Comparison of ENCODE assay signal across 1 cellular context in genomic region chr6:7035837-7036249, GRCh38.
TF ChIP-seq lines count a peak whose summit lies in the region.

No MANE protein-coding gene starts in this region.

TF ChIP-seq in K562, 482 proteins besides CTCF, POLR2A, EP300 and RAD21 (continued from another document and continues in another):
- TF ChIP-seq ZNF609 (CRISPR knock-in tag; IDR thresholded peaks at IDR 0.05; ENCODE audit: borderline replicate concordance) = no peak
- TF ChIP-seq CHD2 (IDR thresholded peaks at IDR 0.05; ENCODE audit: low read depth, low read length) = no peak
- TF ChIP-seq ZNF24 (IDR thresholded peaks at IDR 0.05) = no peak
- no peak for TF ChIP-seq FOXA1 (IDR thresholded peaks at IDR 0.05; ENCODE audit: borderline replicate concordance)
- TF ChIP-seq GMEB1 (CRISPR knock-in tag; IDR thresholded peaks at IDR 0.05) = no peak
- TF ChIP-seq ZNF146 (CRISPR knock-in tag; IDR thresholded peaks at IDR 0.05; ENCODE audit: unreplicated experiment) = no peak
- TF ChIP-seq NR0B1 (IDR thresholded peaks at IDR 0.05; ENCODE audit: partially characterized antibody) = no peak
- no peak for TF ChIP-seq ZNF717 (CRISPR knock-in tag; IDR thresholded peaks at IDR 0.05)
- TF ChIP-seq SP2 (IDR thresholded peaks at IDR 0.05; ENCODE audit: extremely low read depth, low read depth, low read length, poor library complexity, severe bottlenecking) = no peak
- no peak for TF ChIP-seq ZNF280A (IDR thresholded peaks at IDR 0.05; ENCODE audit: low read depth, partially characterized antibody)
- TF ChIP-seq SIRT6 (IDR thresholded peaks at IDR 0.05; ENCODE audit: low read depth, low read length) = no peak
- TF ChIP-seq PHTF2 (CRISPR knock-in tag; IDR thresholded peaks at IDR 0.05) = no peak
- no peak for TF ChIP-seq NRF1 (conservative IDR thresholded peaks at IDR 0.05 in 1 of 2, IDR thresholded peaks at IDR 0.05 in 1 of 2)
- peak; percentile 84 for TF ChIP-seq RBM25 (IDR thresholded peaks at IDR 0.05; ENCODE audit: low read depth, low read length, severe bottlenecking)
- TF ChIP-seq BDP1 (IDR thresholded peaks at IDR 0.05; ENCODE audit: insufficient read depth, insufficient read length) = no peak
- no peak for TF ChIP-seq CREB5 (CRISPR knock-in tag; IDR thresholded peaks at IDR 0.05)
- peak; percentile 11; the same call in 1 of the 2 replicates for TF ChIP-seq CXXC5 (CRISPR knock-in tag; IDR thresholded peaks at IDR 0.05)
- no peak for TF ChIP-seq RBM39 (optimal IDR thresholded peaks at IDR 0.05; ENCODE audit: low read depth, low read length)
- peak; percentile 92 for TF ChIP-seq BCOR (IDR thresholded peaks at IDR 0.05)
- TF ChIP-seq EWSR1 (IDR thresholded peaks at IDR 0.05; ENCODE audit: borderline replicate concordance, low read depth, partially characterized antibody) = no peak
- TF ChIP-seq NUFIP1 (IDR thresholded peaks at IDR 0.05; ENCODE audit: partially characterized antibody) = no peak
- TF ChIP-seq SRSF3 (IDR thresholded peaks at IDR 0.05; ENCODE audit: insufficient read depth, low read length) = no peak
- no peak for TF ChIP-seq MECOM (CRISPR knock-in tag; IDR thresholded peaks at IDR 0.05)
- 0 out of 2 replicates have a peak, but pooled peaks have one; percentile 24 for TF ChIP-seq CEBPG (CRISPR knock-in tag; IDR thresholded peaks at IDR 0.05)
- no peak for TF ChIP-seq CEBPG (tag; conservative IDR thresholded peaks at IDR 0.05 in 1 of 2, IDR thresholded peaks at IDR 0.05 in 1 of 2)
- TF ChIP-seq ZNF696 (CRISPR knock-in tag; conservative IDR thresholded peaks at IDR 0.05) = no peak
- no peak for TF ChIP-seq DPF2 (IDR thresholded peaks at IDR 0.05)
- no peak for TF ChIP-seq IRF1 (CRISPR knock-in tag; IDR thresholded peaks at IDR 0.05; ENCODE audit: borderline replicate concordance)
- no peak for TF ChIP-seq ZBTB5 (IDR thresholded peaks at IDR 0.05)
- no peak for TF ChIP-seq NELFE (IDR thresholded peaks at IDR 0.05; ENCODE audit: insufficient read depth, insufficient read length)
- TF ChIP-seq DMBX1 (CRISPR knock-in tag; IDR thresholded peaks at IDR 0.05; ENCODE audit: borderline replicate concordance) = no peak
- TF ChIP-seq GABPA (tag; conservative IDR thresholded peaks at IDR 0.05; ENCODE audit: low read depth) = no peak
- no peak for TF ChIP-seq MAX (CRISPR knock-in tag; IDR thresholded peaks at IDR 0.05)
- TF ChIP-seq SRSF9 (IDR thresholded peaks at IDR 0.05; ENCODE audit: borderline replicate concordance, low read depth, low read length) = no peak
- TF ChIP-seq HEY1 (CRISPR knock-in tag; IDR thresholded peaks at IDR 0.05; ENCODE audit: borderline replicate concordance) = no peak
- no peak for TF ChIP-seq ZBTB7A (IDR thresholded peaks at IDR 0.05; ENCODE audit: borderline replicate concordance, control insufficient read depth, low read depth, low read length)
- TF ChIP-seq E2F5 (CRISPR knock-in tag; IDR thresholded peaks at IDR 0.05) = no peak
- TF ChIP-seq ASH1L (IDR thresholded peaks at IDR 0.05; ENCODE audit: borderline replicate concordance, low read depth, partially characterized antibody) = no peak
- no peak for TF ChIP-seq POU5F1 (IDR thresholded peaks at IDR 0.05; ENCODE audit: borderline replicate concordance, low read depth, low read length, partially characterized antibody)
- TF ChIP-seq CTCFL (IDR thresholded peaks at IDR 0.05; ENCODE audit: borderline replicate concordance, insufficient read depth, low read depth, low read length, poor library complexity, severe bottlenecking) = no peak
- no peak for TF ChIP-seq CBX5 (IDR thresholded peaks at IDR 0.05; ENCODE audit: borderline replicate concordance, low read depth)
- TF ChIP-seq ZNF140 (CRISPR knock-in tag; IDR thresholded peaks at IDR 0.05) = no peak
